ENCODE assay signal across 8 cellular contexts in genomic region chr19:46115396-46116109, GRCh38. TPM values are rescaled to one million over a fixed set of nuclear protein-coding genes. Genes with fewer than 3 reads are reported as not detected.
A peak's percentile ranks its signal among the peaks of the same experiment; 100 is the strongest.
DNase-seq lines count a peak whose midpoint lies in the region; ATAC-seq and TF ChIP-seq lines count a peak whose summit lies in the region.

No MANE protein-coding gene starts in this region.

- CTCF ChIA-PET in CD8-positive, alpha-beta T cell (lab: Charles Lee): no interaction called here

- no peak overlapping the region for H3K27ac Mint-ChIP-seq in CD8-positive, alpha-beta T cell

- no peaks in the 10 kb centered on the region for H3K4me1 Mint-ChIP-seq in CD8-positive, alpha-beta T cell (ENCODE audit: low read depth)

- H3K9me3 ChIP-seq in body of pancreas: no peaks in the 10 kb centered on the region
- H3K9me3 ChIP-seq in CD8-positive, alpha-beta T cell (ENCODE audit: low read length): no peaks in the 10 kb centered on the region

- TF ChIP-seq CTCF in GM20000 (IDR thresholded peaks at IDR 0.05; ENCODE audit: extremely low read depth, missing control alignments): no peak
- TF ChIP-seq CTCF in body of pancreas (IDR thresholded peaks at IDR 0.05): no peak
- TF ChIP-seq CTCF in CD8-positive, alpha-beta T cell (IDR thresholded peaks at IDR 0.05): no peak

- H3K27ac ChIP-seq in body of pancreas: no peak overlapping the region
- H3K27ac ChIP-seq in CD8-positive, alpha-beta T cell (ENCODE audit: low read depth, low read length): no peak overlapping the region

- H3K27me3 ChIP-seq in body of pancreas: no peaks in the 10 kb centered on the region
- H3K27me3 ChIP-seq in CD8-positive, alpha-beta T cell (ENCODE audit: insufficient read depth, low read length): peaks cover 5% of the 10 kb centered on the region

- H3K9me3 Mint-ChIP-seq in CD8-positive, alpha-beta T cell: no peaks in the 10 kb centered on the region

- H3K4me3 Mint-ChIP-seq in CD8-positive, alpha-beta T cell: no peak overlapping the region

- ATAC-seq in body of pancreas: no peak
- no peak for ATAC-seq in HG03460 (IDR thresholded peaks at IDR 0.05; ENCODE audit: unreplicated experiment)
- ATAC-seq in CD8-positive, alpha-beta T cell: no peak
- no peak for ATAC-seq in Right ventricle myocardium superior (ENCODE audit: poor library complexity)

- POLR2A ChIA-PET in CD8-positive, alpha-beta T cell (lab: Charles Lee): no interaction called here

- DNase-seq in GM20000 (ENCODE audit: low spot score) (peak; percentile 72), NCI-H146 (lab: John Stamatoyannopoulos, UW) (peak; percentile 39), body of pancreas (peak in 3 of 4 donors; percentile 14 to 22 (median 16)), NCI-H2227 (lab: John Stamatoyannopoulos, UW; ENCODE audit: unreplicated experiment) (no peak), Right ventricle myocardium superior (no peak)
- peak; percentile 41 for DNase-seq in stimulated activated CD4-positive, alpha-beta T cell treated with anti-CD3 and anti-CD28 coated beads, Interleukin-12 subunit alpha, Interleukin-12 subunit beta, amount 100 ng/mL, for 4 hours
- DNase-seq in CD8-positive, alpha-beta T cell: no peak

- H3K4me1 ChIP-seq in body of pancreas: peaks cover 7% of the 10 kb centered on the region
- no peaks in the 10 kb centered on the region for H3K4me1 ChIP-seq in CD8-positive, alpha-beta T cell (ENCODE audit: insufficient read depth, low read length)

- 51 to 53% methylated on average over 9 of the region's 9 CpGs for WGBS in body of pancreas, 2 donors

- H3K36me3 ChIP-seq in body of pancreas (replicated peaks in 1 of 2; ENCODE audit: insufficient read depth in 1 of 2, low read depth in 2 of 2): no peaks in the 10 kb centered on the region
- H3K36me3 ChIP-seq in CD8-positive, alpha-beta T cell (ENCODE audit: insufficient read depth, low read length): no peaks in the 10 kb centered on the region

- H3K4me3 ChIP-seq in body of pancreas: no peak overlapping the region
- no peak overlapping the region for H3K4me3 ChIP-seq in CD8-positive, alpha-beta T cell (ENCODE audit: low read depth, low read length)

- H3K27me3 Mint-ChIP-seq in CD8-positive, alpha-beta T cell (ENCODE audit: low read depth): peaks cover 47% of the 10 kb centered on the region

- intact Hi-C loops in body of pancreas (cut with DNase I) (no loop called here), Right ventricle myocardium superior (cut with DNase I) (no loop called here)
- intact Hi-C loops in CD8-positive, alpha-beta T cell (cut with DNase I, micrococcal nuclease): no loop called here

- no peaks in the 10 kb centered on the region for H3K36me3 Mint-ChIP-seq in CD8-positive, alpha-beta T cell

- no peak for TF ChIP-seq POLR2A in body of pancreas (IDR thresholded peaks at IDR 0.05)

RNA-seq across cellular contexts. Expression of gene IGFL3, which starts 8.9 kb away (rescaled TPM):
- not detected for total RNA-seq in body of pancreas
- not detected for total RNA-seq in CD8-positive, alpha-beta T cell
- not detected for total RNA-seq in Right ventricle myocardium superior

RNA-seq across cellular contexts. Expression of gene IGFL2, which starts 32.5 kb away (rescaled TPM):
- total RNA-seq in body of pancreas (not detected), Right ventricle myocardium superior (not detected)
- total RNA-seq in CD8-positive, alpha-beta T cell: not detected

Comparison
In these comparisons a context has a peak if more than half of its experiments do, and no peak if none do; other contexts are left out.
1. DNase-seq: peak in GM20000 (single experiment), NCI-H146 (single experiment), body of pancreas (3 of 4) and stimulated activated CD4-positive, alpha-beta T cell treated with anti-CD3 and anti-CD28 coated beads, Interleukin-12 subunit alpha, Interleukin-12 subunit beta, amount 100 ng/mL, for 4 hours (single experiment); none in NCI-H2227 (single experiment), CD8-positive, alpha-beta T cell (0 of 7) and Right ventricle myocardium superior (single experiment).